18 cellular contexts compared by ENCODE assay signal in the genomic region with DNA sequence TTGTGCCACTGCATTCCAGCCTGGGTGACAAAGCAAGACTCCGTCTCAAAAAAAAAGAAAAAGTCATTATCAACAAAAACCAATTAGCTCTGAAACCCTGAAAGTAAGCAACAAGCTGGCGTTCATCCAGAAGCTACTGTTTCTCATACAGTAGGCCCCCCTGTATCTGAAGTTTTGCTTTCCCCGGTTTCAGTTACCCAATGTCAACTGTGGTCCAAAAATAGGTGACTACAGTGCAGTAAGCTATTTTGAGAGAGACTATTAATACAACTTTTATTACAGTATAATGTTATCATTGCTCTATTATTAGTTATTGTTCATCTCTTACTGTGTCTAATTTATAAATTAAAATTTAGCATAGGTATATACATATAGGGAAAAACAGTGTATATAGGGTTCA.
DNase-seq lines count a peak whose midpoint lies in the region; ATAC-seq and TF ChIP-seq lines count a peak whose summit lies in the region.
"Had no signal": no experiment of that assay in that cellular context is flagged by ENCODE, and none has a peak within 500 bp of the region (broad histone marks: within the 10 kb centered on the region; RNA-seq: fewer than 3 reads in every experiment).

No MANE protein-coding gene starts in this region.

- POLR2A ChIA-PET in RWPE1 (lab: Yijun Ruan, JAX; ENCODE audit: low non-redundant PET), result no interaction called here

- WGBS in psoas muscle, 3 donors, result 60 to 72% (median 61%) methylated on average over 3 of the region's 3 CpGs

- CTCF ChIA-PET in RWPE1 (lab: Yijun Ruan, JAX), result no interaction called here

- intact Hi-C loops in psoas muscle (cut with DNase I) (no loop called here), head of caudate nucleus (cut with DNase I) (no loop called here)

- no peak overlapping the region for H2AFZ ChIP-seq in MM.1S (ENCODE audit: low read length)

- TF ChIP-seq CTCF in MM.1S (IDR thresholded peaks at IDR 0.05; ENCODE audit: low read length) (no peak), RWPE1 (conservative IDR thresholded peaks at IDR 0.05; ENCODE audit: low read depth) (no peak), psoas muscle (IDR thresholded peaks at IDR 0.05) (no peak)

- H3K27ac ChIP-seq in MM.1S (ENCODE audit: low read length), result no peak overlapping the region
- peak overlapping the region; percentile 46; the same call in 1 of the 2 replicates for H3K27ac ChIP-seq in RWPE1
- no peak overlapping the region for H3K27ac ChIP-seq in psoas muscle
- H3K27ac ChIP-seq: A549 had no signal

- H3K9me2 ChIP-seq in MM.1S (replicated peaks; ENCODE audit: insufficient read depth, low read length), result no peaks in the 10 kb centered on the region

- H3K27me3 ChIP-seq in MM.1S (replicated peaks; ENCODE audit: insufficient read depth, low read length), result no peaks in the 10 kb centered on the region
- H3K27me3 ChIP-seq in psoas muscle (ENCODE audit: insufficient read depth in 3 of 3, low read length in 2 of 3), result no peaks in the 10 kb centered on the region
- H3K27me3 ChIP-seq: BE2C had no signal

- H4K20me1 ChIP-seq in MM.1S (ENCODE audit: insufficient read depth, low read length), result no peaks in the 10 kb centered on the region

- H3K79me2 ChIP-seq in MM.1S (ENCODE audit: low read length), result no peaks in the 10 kb centered on the region

- H3K9me3 ChIP-seq in MM.1S (replicated peaks; ENCODE audit: insufficient read depth, low read length), result no peaks in the 10 kb centered on the region
- H3K9me3 ChIP-seq in psoas muscle, result no peaks in the 10 kb centered on the region
- H3K9me3 ChIP-seq: A549, BE2C had no signal

- no peak overlapping the region for H3K9ac ChIP-seq in MM.1S (ENCODE audit: low read length)

- H3K4me1 ChIP-seq in MM.1S (ENCODE audit: low read length) (no peaks in the 10 kb centered on the region), psoas muscle (peaks cover 13% of the 10 kb centered on the region)
- H3K4me1 ChIP-seq: A549, BE2C had no signal

- no peaks in the 10 kb centered on the region for H3K36me3 ChIP-seq in MM.1S (replicated peaks; ENCODE audit: insufficient read depth, low read length)
- no peaks in the 10 kb centered on the region for H3K36me3 ChIP-seq in psoas muscle (ENCODE audit: insufficient read depth in 1 of 2, low read depth in 1 of 2)
- H3K36me3 ChIP-seq: BE2C had no signal

- DNase-seq in NCI-H82 (lab: John Stamatoyannopoulos, UW) (peak; percentile 20), NCI-H82 treated with DMSO at 0.1 percent for 48 hours (lab: John Stamatoyannopoulos, UW; ENCODE audit: unreplicated experiment) (no peak), MM.1S (peak; percentile 24), RWPE1 (ENCODE audit: low spot score) (no peak), psoas muscle (no peak), head of caudate nucleus (no peak), NOMO-1 treated with DMSO at 0.1 percent for 48 hours (lab: John Stamatoyannopoulos, UW; ENCODE audit: unreplicated experiment) (no peak)
- DNase-seq: BE2C; CD4-positive, CD25-positive, alpha-beta regulatory T cell; DMS79; NCI-H1417 treated with DMSO at 0.1 percent for 48 hours; NCI-H187 treated with DMSO at 0.1 percent for 48 hours; NCI-H2107; NCI-H345; NCI-H524; NCI-H774 had no signal

- H3K4me3 ChIP-seq in MM.1S (ENCODE audit: low read length), result no peak overlapping the region
- no peak overlapping the region for H3K4me3 ChIP-seq in psoas muscle
- H3K4me3 ChIP-seq: A549 had no signal

- no peak overlapping the region for H3K4me2 ChIP-seq in MM.1S (ENCODE audit: low read depth, low read length)
- H3K4me2 ChIP-seq: A549 had no signal

- ATAC-seq in psoas muscle (peak; percentile 86 to 97 (median 92)), GM21737 (IDR thresholded peaks at IDR 0.05; ENCODE audit: unreplicated experiment) (no peak)
- ATAC-seq: A549 had no signal

- H3F3A ChIP-seq in MM.1S (ENCODE audit: insufficient read depth, low read length), result no peaks in the 10 kb centered on the region

Comparison
In these comparisons a context has a peak if more than half of its experiments do, and no peak if none do; other contexts are left out.
1. DNase-seq: peak in NCI-H82 (single experiment) and MM.1S (single experiment); none in NCI-H82 treated with DMSO at 0.1 percent for 48 hours (single experiment), RWPE1 (single experiment), psoas muscle (0 of 2), head of caudate nucleus (0 of 42) and NOMO-1 treated with DMSO at 0.1 percent for 48 hours (single experiment).